In the genomic region with DNA sequence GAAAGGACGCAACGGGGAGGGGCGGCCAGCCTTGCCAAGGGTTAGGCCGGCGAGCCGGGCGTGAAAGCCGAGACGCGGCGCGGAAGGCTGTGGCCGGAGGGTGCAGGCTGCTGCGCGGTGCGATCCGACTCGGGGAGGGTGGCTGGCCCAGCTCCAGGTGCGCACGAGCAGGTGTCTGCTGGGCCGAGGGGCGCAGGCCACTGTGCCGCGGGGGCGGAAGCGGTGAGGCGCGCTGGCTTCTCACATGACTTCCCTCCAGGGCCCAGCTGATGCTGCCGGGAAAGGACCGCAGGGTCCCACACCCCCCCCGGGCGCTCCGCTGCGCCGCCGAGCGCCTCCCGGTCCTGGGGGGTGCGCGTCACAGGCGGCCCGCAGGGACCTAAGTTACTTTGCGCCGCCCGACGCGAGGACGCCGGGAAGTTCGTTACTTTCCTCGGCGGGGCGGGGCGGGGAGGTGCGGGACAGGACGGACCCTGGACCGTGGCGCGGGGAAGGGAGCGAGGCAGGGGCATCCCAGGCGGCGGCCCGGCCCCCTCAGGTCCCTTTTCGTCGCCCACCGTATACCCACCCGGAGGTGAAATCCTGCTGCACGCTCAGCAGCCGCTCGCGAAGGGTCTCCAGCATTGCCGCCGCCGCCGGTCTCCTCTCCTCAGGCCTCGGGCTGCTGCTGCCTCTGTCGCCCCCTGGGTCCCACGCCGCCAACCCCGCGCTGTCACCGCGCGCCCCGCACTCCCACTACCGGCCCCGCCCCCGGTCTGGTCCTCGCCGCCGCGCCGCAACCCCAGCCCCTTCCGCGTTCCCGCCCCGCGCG, we compare ENCODE assay signal across 8 cellular contexts. TPM values are rescaled to one million over a fixed set of nuclear protein-coding genes. Genes with fewer than 3 reads are reported as not detected.
DNase-seq lines count a peak whose midpoint lies in the region; ATAC-seq and TF ChIP-seq lines count a peak whose summit lies in the region.

A gene with protein sequence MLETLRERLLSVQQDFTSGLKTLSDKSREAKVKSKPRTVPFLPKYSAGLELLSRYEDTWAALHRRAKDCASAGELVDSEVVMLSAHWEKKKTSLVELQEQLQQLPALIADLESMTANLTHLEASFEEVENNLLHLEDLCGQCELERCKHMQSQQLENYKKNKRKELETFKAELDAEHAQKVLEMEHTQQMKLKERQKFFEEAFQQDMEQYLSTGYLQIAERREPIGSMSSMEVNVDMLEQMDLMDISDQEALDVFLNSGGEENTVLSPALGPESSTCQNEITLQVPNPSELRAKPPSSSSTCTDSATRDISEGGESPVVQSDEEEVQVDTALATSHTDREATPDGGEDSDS (minus strand): TSS at position 783 of the 811 bp plus-strand sequence. CDS start 159 bp downstream, at position 624.

- peak within 1 kb of the TSS; percentile 99 for H2AFZ ChIP-seq in mammary epithelial cell (ENCODE audit: low read depth, low read length)

- H3K27ac ChIP-seq in mammary epithelial cell (ENCODE audit: insufficient read depth, low read depth, low read length): peak within 1 kb of the TSS; percentile 22

- WGBS in mammary epithelial cell (ENCODE audit: low coverage, missing lambda C conversion rate): 1% methylated on average over 15 of the region's 99 CpGs

- H4K20me1 ChIP-seq in mammary epithelial cell (ENCODE audit: insufficient read depth, low read length): no peaks in the 10 kb centered on the region

- H3K9me3 ChIP-seq in mammary epithelial cell (replicated peaks; ENCODE audit: insufficient read depth, low read length): no peaks in the 10 kb centered on the region

- peaks cover 34% of the 10 kb centered on the region for H3K79me2 ChIP-seq in mammary epithelial cell (ENCODE audit: insufficient read depth, low read length)

- intact Hi-C loops in mammary epithelial cell (cut with micrococcal nuclease): no loop called here

- BruUV-seq in mammary epithelial cell (replicated peaks; lab: Mats Ljungman, UMichigan): no TSS peak

- dilution Hi-C loops in mammary epithelial cell (cut with HindIII; ENCODE audit: low sequenced_read_pairs): no loop called here

- peak; percentile 60 for DNase-seq in NCI-H345 (lab: John Stamatoyannopoulos, UW)
- no peak for DNase-seq in NCI-H345 treated with DMSO at 0.1 percent for 48 hours (lab: John Stamatoyannopoulos, UW; ENCODE audit: unreplicated experiment)
- DNase-seq in NCI-H1694 (lab: John Stamatoyannopoulos, UW): peak; percentile 40
- DNase-seq in mammary epithelial cell: peak; percentile 64
- DNase-seq in islet precursor cell: peak; percentile 88
- DNase-seq in stimulated activated CD4-positive, alpha-beta T cell treated with anti-CD3 and anti-CD28 coated beads, Interleukin-12 subunit alpha, Interleukin-12 subunit beta, amount 100 ng/mL, for 48 hours (ENCODE audit: low read depth in 2 of 3, low spot score in 1 of 3): peak; percentile 61 to 75 (median 61)

- peak within 1 kb of the TSS; percentile 99 for H3K4me2 ChIP-seq in mammary epithelial cell (ENCODE audit: insufficient read depth, low read depth, low read length)

- peak within 1 kb of the TSS; percentile 82 for H3K4me3 ChIP-seq in WI38 (ENCODE audit: low read depth, low read length)
- H3K4me3 ChIP-seq in mammary epithelial cell (replicated peaks in 1 of 3; ENCODE audit: insufficient read depth in 1 of 3, low read depth in 2 of 3, low read length in 3 of 3): peak within 1 kb of the TSS; percentile 73 to 91 (median 77)

- peak within 1 kb of the TSS; percentile 54 for H3K9ac ChIP-seq in mammary epithelial cell (ENCODE audit: insufficient read depth, low read length)

- in situ Hi-C loops in mammary epithelial cell (cut with MboI; ENCODE audit: low sequenced_read_pairs in 2 of 2): no loop called here

- TF ChIP-seq CTCF in WI38 (IDR thresholded peaks at IDR 0.05; ENCODE audit: low read depth, low read length) (no peak), mammary epithelial cell (conservative IDR thresholded peaks at IDR 0.05 in 1 of 2, IDR thresholded peaks at IDR 0.05 in 1 of 2; ENCODE audit: extremely low read depth in 1 of 2, insufficient read depth in 1 of 2, low read depth in 1 of 2, low read length in 2 of 2) (no peak)

- ATAC-seq in HG02763 (IDR thresholded peaks at IDR 0.05; ENCODE audit: unreplicated experiment): peak; percentile 69

- CTCF ChIA-PET in mammary epithelial cell (lab: Charles Lee; ENCODE audit: low non-redundant PET): no interaction called here

- peaks cover 4% of the 10 kb centered on the region for H3K4me1 ChIP-seq in mammary epithelial cell (ENCODE audit: insufficient read depth, low read length)

- no peaks in the 10 kb centered on the region for H3K27me3 ChIP-seq in mammary epithelial cell (ENCODE audit: insufficient read depth, low read length)

- H3K36me3 ChIP-seq in mammary epithelial cell (ENCODE audit: insufficient read depth, low read length): no peaks in the 10 kb centered on the region

RNA-seq across cellular contexts. Expression of the gene that starts here (rescaled TPM):
- total RNA-seq in mammary epithelial cell: 1 to 10 TPM; 2.8 to 9.9 TPM
- 11.1 TPM for polyA plus RNA-seq in mammary epithelial cell
- polyA minus RNA-seq in mammary epithelial cell: 10.1 TPM
